ENCODE assay signal across 16 cellular contexts in the genomic region with DNA sequence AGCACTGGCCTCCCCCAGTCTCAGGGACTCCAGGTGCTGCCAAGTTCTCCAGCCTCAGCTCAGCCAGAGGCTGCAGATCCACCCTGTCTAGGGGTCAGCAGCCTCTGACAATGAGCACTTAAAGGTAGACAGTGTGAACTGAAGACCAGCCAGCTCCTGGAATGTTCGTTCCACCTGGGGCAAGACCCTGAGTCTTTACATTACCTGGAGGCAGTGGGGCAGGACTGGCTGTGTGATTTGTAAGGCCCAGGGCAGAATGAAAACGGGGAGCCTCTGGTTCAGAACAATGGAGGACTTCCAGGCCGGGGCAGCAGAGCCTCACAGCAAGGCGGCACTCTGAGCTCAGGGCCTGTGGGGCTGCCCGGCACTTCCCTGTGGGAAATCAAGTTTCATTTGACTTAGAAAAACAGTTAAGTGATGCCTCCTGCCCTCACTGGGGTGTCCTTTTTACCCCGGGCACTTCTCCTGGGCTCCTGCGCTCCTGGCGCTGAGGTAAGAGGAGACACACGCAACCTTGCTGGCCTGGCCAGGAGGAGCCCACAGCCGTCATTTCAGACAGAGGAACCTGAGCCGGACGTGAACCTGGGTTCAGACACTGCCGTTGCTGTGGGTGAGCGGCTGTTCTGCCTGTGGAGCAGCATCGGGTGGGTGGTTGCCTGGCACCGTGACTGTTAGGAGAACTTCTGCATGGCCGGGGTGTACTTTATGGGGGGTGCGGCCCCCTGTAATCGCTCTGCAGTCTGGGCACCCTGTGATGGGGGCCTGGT.
DNase-seq lines count a peak whose midpoint lies in the region; ATAC-seq and TF ChIP-seq lines count a peak whose summit lies in the region.
"Had no signal": no experiment of that assay in that cellular context is flagged by ENCODE, and none has a peak within 500 bp of the region (broad histone marks: within the 10 kb centered on the region; RNA-seq: fewer than 3 reads in every experiment).

No MANE protein-coding gene starts in this region.

- WGBS in esophagus muscularis mucosa, result 82% methylated on average over 12 of the region's 19 CpGs

- peak overlapping the region; percentile 54 for H3K27ac ChIP-seq in left ventricle myocardium inferior (replicated peaks)
- peak overlapping the region; percentile 14; the same call in 1 of the 2 replicates for H3K27ac ChIP-seq in HL-60 (replicated peaks)
- H3K27ac ChIP-seq in esophagus muscularis mucosa (replicated peaks in 1 of 4), result peak overlapping the region in 3 of 4 donors; percentile 71 to 76 (median 73)
- H3K27ac ChIP-seq in osteoblast (ENCODE audit: low read depth, low read length), result no peak overlapping the region
- H3K27ac ChIP-seq: SJCRH30 had no signal

- no peaks in the 10 kb centered on the region for H3K79me2 ChIP-seq in osteoblast (ENCODE audit: insufficient read depth, low read length)

- no peak for DNase-seq in left ventricle myocardium inferior
- DNase-seq in left ventricle myocardium superior, result no peak
- no peak for DNase-seq in HL-60 (ENCODE audit: low read depth in 1 of 2, low spot score in 1 of 2)
- DNase-seq in esophagus muscularis mucosa (ENCODE audit: extremely low spot score), result no peak
- peak; percentile 39 for DNase-seq in osteoblast (ENCODE audit: insufficient read length, low spot score, missing footprints)
- DNase-seq in activated T-cell treated with anti-CD3 and anti-CD28 coated beads for 4 hours, result no peak
- DNase-seq in hippocampal formation (lab: John Stamatoyannopoulos, UW), result no peak
- no peak for DNase-seq in NCI-H1417 treated with DMSO at 0.1 percent for 48 hours (lab: John Stamatoyannopoulos, UW)
- DNase-seq: CD8-positive, alpha-beta memory T cell; DMS79; NCI-H1436; NCI-H1930; NCI-H226; PC-3; RPMI8226; SJCRH30 had no signal

- TF ChIP-seq CTCF in left ventricle myocardium inferior (IDR thresholded peaks at IDR 0.05; ENCODE audit: borderline replicate concordance), result no peak
- no peak for TF ChIP-seq CTCF in HL-60 (IDR thresholded peaks at IDR 0.05; ENCODE audit: insufficient read depth, low read length)
- TF ChIP-seq CTCF in esophagus muscularis mucosa (IDR thresholded peaks at IDR 0.05), result no peak
- TF ChIP-seq CTCF in osteoblast (IDR thresholded peaks at IDR 0.05; ENCODE audit: extremely low read depth, low read depth, low read length), result no peak

- no peak overlapping the region for H2AFZ ChIP-seq in osteoblast (ENCODE audit: low read length)

- no peaks in the 10 kb centered on the region for H4K20me1 ChIP-seq in osteoblast (ENCODE audit: insufficient read depth, low read length)

- no peak for ATAC-seq in left ventricle myocardium superior
- ATAC-seq: PC-3 had no signal

- no peak overlapping the region for H3K4me3 ChIP-seq in left ventricle myocardium inferior
- no peak overlapping the region for H3K4me3 ChIP-seq in HL-60 (replicated peaks; ENCODE audit: insufficient read depth, low read length)
- no peak overlapping the region for H3K4me3 ChIP-seq in esophagus muscularis mucosa
- H3K4me3 ChIP-seq in osteoblast (ENCODE audit: insufficient read depth, low read length), result no peak overlapping the region
- H3K4me3 ChIP-seq: SJCRH30 had no signal

- H3K9me3 ChIP-seq in left ventricle myocardium inferior (replicated peaks), result peaks cover 7% of the 10 kb centered on the region
- no peaks in the 10 kb centered on the region for H3K9me3 ChIP-seq in esophagus muscularis mucosa
- no peaks in the 10 kb centered on the region for H3K9me3 ChIP-seq in osteoblast (ENCODE audit: low read depth, low read length)
- H3K9me3 ChIP-seq: SJCRH30 had no signal

- H3K36me3 ChIP-seq in left ventricle myocardium inferior (no peaks in the 10 kb centered on the region), esophagus muscularis mucosa (no peaks in the 10 kb centered on the region), osteoblast (ENCODE audit: insufficient read depth, low read length) (no peaks in the 10 kb centered on the region)
- H3K36me3 ChIP-seq: SJCRH30 had no signal

- TF ChIP-seq EP300 in esophagus muscularis mucosa (IDR thresholded peaks at IDR 0.05), result no peak

- H3K4me1 ChIP-seq in left ventricle myocardium inferior, result peaks cover 48% of the 10 kb centered on the region
- peaks cover 20 to 62% (median 50%) of the 10 kb centered on the region in 4 donors for H3K4me1 ChIP-seq in esophagus muscularis mucosa
- no peaks in the 10 kb centered on the region for H3K4me1 ChIP-seq in osteoblast (ENCODE audit: insufficient read depth, low read length)

- H3K27me3 ChIP-seq in left ventricle myocardium inferior (ENCODE audit: low read depth) (no peaks in the 10 kb centered on the region), HL-60 (ENCODE audit: insufficient read depth, poor library complexity, severe bottlenecking) (no peaks in the 10 kb centered on the region), esophagus muscularis mucosa (no peaks in the 10 kb centered on the region), osteoblast (ENCODE audit: insufficient read depth, low read length) (no peaks in the 10 kb centered on the region)
- H3K27me3 ChIP-seq: SJCRH30 had no signal

- intact Hi-C loops in left ventricle myocardium inferior (cut with micrococcal nuclease), result no loop called here
- intact Hi-C loops in left ventricle myocardium superior (cut with micrococcal nuclease), result no loop called here
- intact Hi-C loops in esophagus muscularis mucosa (cut with DNase I), result no loop called here

- H3K4me2 ChIP-seq in osteoblast (ENCODE audit: insufficient read depth, low read length), result no peak overlapping the region

- TF ChIP-seq POLR2A in esophagus muscularis mucosa (IDR thresholded peaks at IDR 0.05; ENCODE audit: low read depth), result no peak
